ENCODE assay signal across 13 cellular contexts in the genomic region with DNA sequence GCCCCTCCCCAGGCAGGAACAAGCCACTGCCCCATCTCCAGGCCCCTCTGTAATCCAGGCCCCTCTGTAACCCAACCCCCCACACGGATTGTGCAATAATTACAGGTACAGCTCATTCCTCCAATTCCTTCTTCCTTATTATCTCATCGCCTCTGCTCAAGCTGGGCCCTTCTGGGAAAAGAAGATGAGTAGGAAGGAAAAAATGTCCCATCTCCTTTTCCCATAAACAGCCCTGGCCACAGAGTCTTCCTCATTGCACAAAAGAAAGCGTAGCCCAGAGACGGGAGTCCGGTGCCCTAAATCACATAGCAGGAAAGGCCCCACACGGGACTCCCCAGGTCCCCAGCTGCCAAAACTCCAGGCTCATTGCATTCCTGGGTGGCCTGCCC. TPM values are rescaled to one million over a fixed set of nuclear protein-coding genes. Genes with fewer than 3 reads are reported as not detected.
A peak's percentile ranks its signal among the peaks of the same experiment; 100 is the strongest.
DNase-seq lines count a peak whose midpoint lies in the region; TF ChIP-seq lines count a peak whose summit lies in the region.
"Had no signal": no experiment of that assay in that cellular context is flagged by ENCODE, and none has a peak within 500 bp of the region (broad histone marks: within the 10 kb centered on the region; RNA-seq: fewer than 3 reads in every experiment).

No MANE protein-coding gene starts in this region.

- intact Hi-C loops in tibial artery (cut with DNase I; ENCODE audit: low total_unique reads), result no loop called here

- H3K27ac ChIP-seq in mesodermal cell (ENCODE audit: low read depth, low read length, severe bottlenecking), result peak overlapping the region; percentile 43
- H3K27ac ChIP-seq in tibial artery, result no peak overlapping the region
- H3K27ac ChIP-seq: lower lobe of right lung had no signal

- peak; percentile 58 for DNase-seq in AG09309 (ENCODE audit: low read depth)
- DNase-seq in M059J (ENCODE audit: low read depth), result peak; percentile 91
- peak; percentile 71 for DNase-seq in choroid plexus epithelial cell (ENCODE audit: low read depth)
- DNase-seq in tibial artery, result no peak
- DNase-seq in SKM-1 (lab: John Stamatoyannopoulos, UW; ENCODE audit: unreplicated experiment), result no peak
- no peak for DNase-seq in iPS-NIHi11 (ENCODE audit: low spot score)
- DNase-seq in NOMO-1 (lab: John Stamatoyannopoulos, UW; ENCODE audit: unreplicated experiment in 2 of 2), result no peak
- DNase-seq: lower lobe of right lung; stimulated activated naive CD8-positive, alpha-beta T cell treated with anti-CD3 and anti-CD28 coated beads, Interleukin-15, amount 100 ng/mL, for 72 hours had no signal

- peaks cover 11% of the 10 kb centered on the region for H3K4me1 ChIP-seq in mesodermal cell (ENCODE audit: control insufficient read depth, insufficient read depth, low read length, poor library complexity, severe bottlenecking)
- H3K4me1 ChIP-seq in tibial artery, result peaks cover 0 to 8% (median 2%) of the 10 kb centered on the region in 4 donors
- H3K4me1 ChIP-seq: lower lobe of right lung had no signal

- WGBS in mesodermal cell (ENCODE audit: insufficient coverage in 2 of 2), 2 experiments, result 87 to 100% methylated on average over 3 to 4 of the region's 6 CpGs

- H3K27me3 ChIP-seq in tibial artery, result peaks cover 0 to 10% of the 10 kb centered on the region in 2 donors

- H3K36me3 ChIP-seq in mesodermal cell (ENCODE audit: control insufficient read depth, insufficient read depth, low read length), result no peaks in the 10 kb centered on the region
- H3K36me3 ChIP-seq in tibial artery, result no peaks in the 10 kb centered on the region
- H3K36me3 ChIP-seq: lower lobe of right lung had no signal

- TF ChIP-seq CTCF in AG09309 (IDR thresholded peaks at IDR 0.05; ENCODE audit: control insufficient read depth, insufficient read depth, low read depth, low read length, missing control alignments) (no peak), choroid plexus epithelial cell (conservative IDR thresholded peaks at IDR 0.05; ENCODE audit: low read depth, low read length) (no peak), tibial artery (IDR thresholded peaks at IDR 0.05) (no peak)

- H3K4me3 ChIP-seq in AG09309 (ENCODE audit: control insufficient read depth, low read depth, low read length) (no peak overlapping the region), choroid plexus epithelial cell (ENCODE audit: low read depth, low read length) (no peak overlapping the region), mesodermal cell (ENCODE audit: extremely low read depth, insufficient read depth, low read length, poor library complexity, severe bottlenecking) (no peak overlapping the region), tibial artery (no peak overlapping the region)
- H3K4me3 ChIP-seq: lower lobe of right lung had no signal

- H3K9me3 ChIP-seq in mesodermal cell (ENCODE audit: control insufficient read depth, low read length) (no peaks in the 10 kb centered on the region), tibial artery (no peaks in the 10 kb centered on the region)
- H3K9me3 ChIP-seq: lower lobe of right lung had no signal

RNA-seq across cellular contexts. Expression of gene LITAFD, which starts 3.6 kb away (rescaled TPM):
- not detected in 2 replicates for total RNA-seq in M059J (2014; rRNA removed; shearing (Covaris generic))
- not detected for polyA plus RNA-seq in mesodermal cell (2013, experiment 1 of 2)
- polyA plus RNA-seq in mesodermal cell (2013, experiment 2 of 2), result not detected
- total RNA-seq: CD4-positive, CD25-positive, alpha-beta regulatory T cell; dermis microvascular lymphatic vessel endothelial cell; lower lobe of right lung; T-helper 2 cell treated with Interferon-gamma antibody and Interleukin-4, amounts not matched to agents 100 ng/mL and 5 ng/mL, for 36 hours had no signal
- polyA plus RNA-seq: CD4-positive, CD25-positive, alpha-beta regulatory T cell had no signal

RNA-seq across cellular contexts. Expression of gene CARHSP1, which starts 9.7 kb away (rescaled TPM):
- total RNA-seq in M059J (2014; rRNA removed; shearing (Covaris generic)), result 199 and 229 TPM in 2 replicates
- polyA plus RNA-seq in mesodermal cell (2013, experiment 1 of 2), result 112 TPM
- 95.8 TPM for polyA plus RNA-seq in mesodermal cell (2013, experiment 2 of 2)

Comparison
In these comparisons a context has a peak if more than half of its experiments do, and no peak if none do; other contexts are left out.
1. DNase-seq: peak in AG09309 (single experiment), M059J (single experiment) and choroid plexus epithelial cell (single experiment); none in tibial artery (0 of 2), SKM-1 (single experiment), iPS-NIHi11 (single experiment) and NOMO-1 (0 of 2).